In the genomic region with DNA sequence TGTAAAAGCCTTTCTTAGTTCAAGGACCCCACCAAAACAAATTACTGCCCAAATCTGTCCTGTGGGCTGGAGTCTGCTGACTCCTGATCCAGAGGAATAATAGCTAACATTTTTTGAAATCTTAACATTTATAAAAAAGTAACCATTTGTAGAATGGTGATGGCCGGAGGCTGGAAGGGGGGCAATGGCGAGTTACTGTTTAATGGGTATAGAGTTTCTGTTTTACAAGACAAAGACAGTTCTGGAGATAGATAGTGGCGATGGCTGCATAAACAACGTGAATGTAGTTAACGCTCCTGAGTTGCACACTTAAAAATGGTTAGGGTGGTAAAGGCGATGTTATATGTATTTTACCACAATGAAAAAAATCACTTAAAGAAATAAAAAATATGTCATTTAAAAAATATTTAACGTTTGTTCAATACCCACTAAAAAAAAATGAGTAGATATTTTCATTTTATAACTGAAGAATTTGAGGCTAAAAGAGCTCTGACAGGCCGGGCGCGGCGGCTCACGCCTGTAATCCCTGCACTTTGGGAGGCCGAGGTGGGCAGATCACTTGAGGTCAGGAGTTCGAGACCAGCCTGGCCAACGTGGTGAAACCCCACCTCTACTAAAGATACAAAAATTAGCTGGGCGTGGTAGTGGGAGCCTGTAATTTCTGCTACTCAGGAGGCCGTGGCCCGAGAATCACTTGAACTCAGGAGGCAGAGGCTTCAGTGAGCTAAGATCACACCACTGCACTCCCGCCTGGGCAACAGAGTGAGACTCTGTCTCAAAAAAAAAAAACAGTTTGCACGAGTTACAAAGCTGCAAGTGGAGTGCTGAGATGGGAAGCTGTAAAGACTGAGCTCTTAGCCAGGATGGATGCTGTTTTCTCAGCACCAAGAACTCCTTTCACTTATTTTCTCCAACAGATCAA, we compare ENCODE assay signal across 1 cellular context.
TF ChIP-seq lines count a peak whose summit lies in the region.

No MANE protein-coding gene starts in this region.

TF ChIP-seq in H1, 55 proteins besides CTCF, POLR2A, EP300 and RAD21:
- TF ChIP-seq YY1 (IDR thresholded peaks at IDR 0.05; ENCODE audit: low read depth, low read length): 0 out of 2 replicates have a peak, but pooled peaks have one; percentile 46
- no peak for TF ChIP-seq GABPA (IDR thresholded peaks at IDR 0.05; ENCODE audit: borderline replicate concordance, insufficient read depth, low read length)
TF ChIP-seq in H1: peak in this region for 1.
